In genomic region chr20:40681684-40682083, GRCh38 we compare ENCODE assay signal across 14 cellular contexts.
"Had no signal": no experiment of that assay in that cellular context is flagged by ENCODE, and none has a peak within 500 bp of the region (broad histone marks: within the 10 kb centered on the region; RNA-seq: fewer than 3 reads in every experiment).

No MANE protein-coding gene starts in this region.

- H3K9me3 Mint-ChIP-seq: activated naive CD4-positive, alpha-beta T cell treated with anti-CD3 and anti-CD28 coated beads, Interleukin-2, amount 50 U/mL, for 24 hours; neural crest cell; stimulated activated memory B cell treated with anti-CD40 and anti-IgM and Interleukin-4, amounts not matched to agents 10 μg/mL and 1 μg/mL and 100 μg/mL, for 72 hours; T-helper 1 cell treated with Interleukin-12 subunit alpha and Interleukin-12 subunit beta and Interleukin-4 antibody, amounts not matched to agents 30 μg/mL and 1 μg/mL, for 36 hours had no signal

- H3K27ac ChIP-seq: cardiac muscle cell, prostate gland had no signal

- H3K9me3 ChIP-seq: prostate gland, thoracic aorta had no signal

- H3K4me3 Mint-ChIP-seq: activated naive CD4-positive, alpha-beta T cell treated with anti-CD3 and anti-CD28 coated beads, Interleukin-2, amount 50 U/mL, for 24 hours; stimulated activated memory B cell treated with anti-CD40 and anti-IgM and Interleukin-4, amounts not matched to agents 10 μg/mL and 1 μg/mL and 100 μg/mL, for 72 hours; T-helper 1 cell treated with Interleukin-12 subunit alpha and Interleukin-12 subunit beta and Interleukin-4 antibody, amounts not matched to agents 30 μg/mL and 1 μg/mL, for 36 hours had no signal

- H3K36me3 ChIP-seq: cardiac muscle cell, prostate gland, thoracic aorta had no signal

- H3K27ac Mint-ChIP-seq: activated naive CD4-positive, alpha-beta T cell treated with anti-CD3 and anti-CD28 coated beads, Interleukin-2, amount 50 U/mL, for 24 hours; stimulated activated memory B cell treated with anti-CD40 and anti-IgM and Interleukin-4, amounts not matched to agents 10 μg/mL and 1 μg/mL and 100 μg/mL, for 72 hours; T-helper 1 cell treated with Interleukin-12 subunit alpha and Interleukin-12 subunit beta and Interleukin-4 antibody, amounts not matched to agents 30 μg/mL and 1 μg/mL, for 36 hours had no signal

- DNase-seq: activated CD4-positive, CD25-positive, alpha-beta regulatory T cell treated with anti-CD3 and anti-CD28 coated beads, Interleukin-2, amount 50 U/mL, for 72 hours; activated gamma-delta T cell; hypothalamus; islet precursor cell; midbrain; small intestine; stimulated activated CD4-positive, alpha-beta T cell treated with anti-CD3 and anti-CD28 coated beads, Interleukin-4, amount 100 ng/mL, for 24 hours had no signal

- H3K4me3 ChIP-seq: cardiac muscle cell, prostate gland had no signal

- H3K4me1 Mint-ChIP-seq: activated naive CD4-positive, alpha-beta T cell treated with anti-CD3 and anti-CD28 coated beads, Interleukin-2, amount 50 U/mL, for 24 hours had no signal

- ATAC-seq: stimulated activated memory B cell treated with anti-CD40 and anti-IgM and Interleukin-4, amounts not matched to agents 10 μg/mL and 1 μg/mL and 100 μg/mL, for 72 hours had no signal

- H3K36me3 Mint-ChIP-seq: activated naive CD4-positive, alpha-beta T cell treated with anti-CD3 and anti-CD28 coated beads, Interleukin-2, amount 50 U/mL, for 24 hours; stimulated activated memory B cell treated with anti-CD40 and anti-IgM and Interleukin-4, amounts not matched to agents 10 μg/mL and 1 μg/mL and 100 μg/mL, for 72 hours had no signal

- H3K4me1 ChIP-seq: prostate gland had no signal
